ENCODE assay signal across 1 cellular context in the genomic region with DNA sequence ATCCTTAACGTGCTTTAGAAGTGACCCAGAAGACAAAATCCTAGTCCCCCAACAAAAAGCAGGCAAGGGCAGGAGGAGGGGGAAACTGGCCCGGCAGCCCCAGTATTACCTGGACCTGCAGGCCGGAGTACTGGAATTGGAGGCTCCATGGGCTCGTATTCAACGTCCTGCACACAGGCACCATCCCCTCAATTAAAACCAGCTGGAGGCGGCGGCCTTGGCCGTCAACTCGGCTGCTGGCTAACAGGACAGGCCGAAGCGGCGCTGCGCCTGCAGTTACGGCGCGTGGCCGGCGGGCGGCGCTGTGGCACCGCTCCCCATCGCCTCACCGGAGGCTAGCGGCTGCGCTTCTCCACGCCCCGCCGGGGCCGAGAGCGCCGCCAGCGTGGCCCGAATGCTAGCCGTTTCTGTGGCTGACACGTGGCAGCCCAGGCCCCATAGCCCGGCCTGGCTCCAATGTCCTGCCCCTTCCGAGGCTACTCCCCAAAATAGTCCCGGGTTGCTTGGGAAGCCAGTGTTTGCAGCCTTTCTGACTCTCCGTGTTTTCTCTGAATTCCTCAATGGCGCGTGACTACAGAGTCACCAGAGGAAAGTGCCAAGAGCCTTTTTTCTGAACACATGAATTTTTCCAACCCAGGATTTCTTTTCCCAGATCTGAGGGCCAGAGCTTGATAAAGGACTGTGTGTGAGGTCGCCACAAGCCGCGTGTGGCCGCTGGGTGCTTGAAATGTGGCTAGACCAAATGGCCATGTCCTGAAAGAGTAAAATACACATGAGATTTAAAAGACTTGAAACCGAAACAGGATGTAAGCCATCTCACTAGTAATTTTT.
TF ChIP-seq lines count a peak whose summit lies in the region.

No MANE protein-coding gene starts in this region.

TF ChIP-seq in GM12878, 131 proteins besides CTCF, POLR2A, EP300 and RAD21 (continued from another document and continues in another):
- TF ChIP-seq MYC (IDR thresholded peaks at IDR 0.05; ENCODE audit: insufficient read depth, insufficient read length, insufficient replicate concordance, low read length, severe bottlenecking) (peak; percentile 83), ZNF207 (IDR thresholded peaks at IDR 0.05; ENCODE audit: borderline replicate concordance) (peak; percentile 89; the same call in 1 of the 2 replicates), RCOR1 (conservative IDR thresholded peaks at IDR 0.05; ENCODE audit: low read depth, low read length) (no peak), RELA (IDR thresholded peaks at IDR 0.05; ENCODE audit: borderline replicate concordance, partially characterized antibody) (peak; percentile 56), BCL11A (IDR thresholded peaks at IDR 0.05; ENCODE audit: low read depth, low read length) (no peak), KLF5 (IDR thresholded peaks at IDR 0.05; ENCODE audit: partially characterized antibody) (no peak), STAT1 (conservative IDR thresholded peaks at IDR 0.05) (0 out of 2 replicates have a peak, but pooled peaks have one; percentile 55), ZSCAN29 (IDR thresholded peaks at IDR 0.05) (0 out of 2 replicates have a peak, but pooled peaks have one; percentile 25), CHD2 (IDR thresholded peaks at IDR 0.05; ENCODE audit: borderline replicate concordance, low read depth, low read length) (no peak), BRCA1 (IDR thresholded peaks at IDR 0.05; ENCODE audit: low read depth, low read length) (no peak), RAD51 (IDR thresholded peaks at IDR 0.05) (no peak; the same call in 1 of the 2 replicates), RBBP5 (conservative IDR thresholded peaks at IDR 0.05) (no peak), TBL1XR1 (IDR thresholded peaks at IDR 0.05; ENCODE audit: low read depth, low read length) (no peak), NFYA (IDR thresholded peaks at IDR 0.05; ENCODE audit: borderline replicate concordance, low read depth, low read length) (no peak), ZZZ3 (IDR thresholded peaks at IDR 0.05; ENCODE audit: control insufficient read depth, insufficient read length, low read depth) (no peak), YBX1 (IDR thresholded peaks at IDR 0.05) (no peak), ASH2L (IDR thresholded peaks at IDR 0.05; ENCODE audit: borderline replicate concordance, low read depth) (no peak), STAT3 (IDR thresholded peaks at IDR 0.05; ENCODE audit: low read depth, low read length) (no peak), FOS (IDR thresholded peaks at IDR 0.05; ENCODE audit: borderline replicate concordance, extremely low read depth, insufficient read length) (no peak), MYB (IDR thresholded peaks at IDR 0.05; ENCODE audit: borderline replicate concordance, low read depth, low read length) (no peak), SPI1 (IDR thresholded peaks at IDR 0.05; ENCODE audit: borderline replicate concordance, insufficient read depth, low read depth, low read length) (no peak), TCF12 (IDR thresholded peaks at IDR 0.05; ENCODE audit: low read depth, low read length) (no peak), RFX5 (IDR thresholded peaks at IDR 0.05; ENCODE audit: low read depth, low read length) (no peak), SUPT20H (IDR thresholded peaks at IDR 0.05; ENCODE audit: borderline replicate concordance, control insufficient read depth, low read depth, low read length) (no peak), PML (IDR thresholded peaks at IDR 0.05; ENCODE audit: low read length) (no peak)
- TF ChIP-seq, protein P1, sequence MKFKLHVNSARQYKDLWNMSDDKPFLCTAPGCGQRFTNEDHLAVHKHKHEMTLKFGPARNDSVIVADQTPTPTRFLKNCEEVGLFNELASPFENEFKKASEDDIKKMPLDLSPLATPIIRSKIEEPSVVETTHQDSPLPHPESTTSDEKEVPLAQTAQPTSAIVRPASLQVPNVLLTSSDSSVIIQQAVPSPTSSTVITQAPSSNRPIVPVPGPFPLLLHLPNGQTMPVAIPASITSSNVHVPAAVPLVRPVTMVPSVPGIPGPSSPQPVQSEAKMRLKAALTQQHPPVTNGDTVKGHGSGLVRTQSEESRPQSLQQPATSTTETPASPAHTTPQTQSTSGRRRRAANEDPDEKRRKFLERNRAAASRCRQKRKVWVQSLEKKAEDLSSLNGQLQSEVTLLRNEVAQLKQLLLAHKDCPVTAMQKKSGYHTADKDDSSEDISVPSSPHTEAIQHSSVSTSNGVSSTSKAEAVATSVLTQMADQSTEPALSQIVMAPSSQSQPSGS (IDR thresholded peaks at IDR 0.05; ENCODE audit: low read length), result no peak
- TF ChIP-seq, protein P2, sequence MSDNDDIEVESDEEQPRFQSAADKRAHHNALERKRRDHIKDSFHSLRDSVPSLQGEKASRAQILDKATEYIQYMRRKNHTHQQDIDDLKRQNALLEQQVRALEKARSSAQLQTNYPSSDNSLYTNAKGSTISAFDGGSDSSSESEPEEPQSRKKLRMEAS (IDR thresholded peaks at IDR 0.05; ENCODE audit: low read depth, low read length), result peak; percentile 86
- TF ChIP-seq, protein P3, sequence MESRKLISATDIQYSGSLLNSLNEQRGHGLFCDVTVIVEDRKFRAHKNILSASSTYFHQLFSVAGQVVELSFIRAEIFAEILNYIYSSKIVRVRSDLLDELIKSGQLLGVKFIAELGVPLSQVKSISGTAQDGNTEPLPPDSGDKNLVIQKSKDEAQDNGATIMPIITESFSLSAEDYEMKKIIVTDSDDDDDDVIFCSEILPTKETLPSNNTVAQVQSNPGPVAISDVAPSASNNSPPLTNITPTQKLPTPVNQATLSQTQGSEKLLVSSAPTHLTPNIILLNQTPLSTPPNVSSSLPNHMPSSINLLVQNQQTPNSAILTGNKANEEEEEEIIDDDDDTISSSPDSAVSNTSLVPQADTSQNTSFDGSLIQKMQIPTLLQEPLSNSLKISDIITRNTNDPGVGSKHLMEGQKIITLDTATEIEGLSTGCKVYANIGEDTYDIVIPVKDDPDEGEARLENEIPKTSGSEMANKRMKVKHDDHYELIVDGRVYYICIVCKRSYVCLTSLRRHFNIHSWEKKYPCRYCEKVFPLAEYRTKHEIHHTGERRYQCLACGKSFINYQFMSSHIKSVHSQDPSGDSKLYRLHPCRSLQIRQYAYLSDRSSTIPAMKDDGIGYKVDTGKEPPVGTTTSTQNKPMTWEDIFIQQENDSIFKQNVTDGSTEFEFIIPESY (IDR thresholded peaks at IDR 0.05), result no peak
- TF ChIP-seq, protein P4, sequence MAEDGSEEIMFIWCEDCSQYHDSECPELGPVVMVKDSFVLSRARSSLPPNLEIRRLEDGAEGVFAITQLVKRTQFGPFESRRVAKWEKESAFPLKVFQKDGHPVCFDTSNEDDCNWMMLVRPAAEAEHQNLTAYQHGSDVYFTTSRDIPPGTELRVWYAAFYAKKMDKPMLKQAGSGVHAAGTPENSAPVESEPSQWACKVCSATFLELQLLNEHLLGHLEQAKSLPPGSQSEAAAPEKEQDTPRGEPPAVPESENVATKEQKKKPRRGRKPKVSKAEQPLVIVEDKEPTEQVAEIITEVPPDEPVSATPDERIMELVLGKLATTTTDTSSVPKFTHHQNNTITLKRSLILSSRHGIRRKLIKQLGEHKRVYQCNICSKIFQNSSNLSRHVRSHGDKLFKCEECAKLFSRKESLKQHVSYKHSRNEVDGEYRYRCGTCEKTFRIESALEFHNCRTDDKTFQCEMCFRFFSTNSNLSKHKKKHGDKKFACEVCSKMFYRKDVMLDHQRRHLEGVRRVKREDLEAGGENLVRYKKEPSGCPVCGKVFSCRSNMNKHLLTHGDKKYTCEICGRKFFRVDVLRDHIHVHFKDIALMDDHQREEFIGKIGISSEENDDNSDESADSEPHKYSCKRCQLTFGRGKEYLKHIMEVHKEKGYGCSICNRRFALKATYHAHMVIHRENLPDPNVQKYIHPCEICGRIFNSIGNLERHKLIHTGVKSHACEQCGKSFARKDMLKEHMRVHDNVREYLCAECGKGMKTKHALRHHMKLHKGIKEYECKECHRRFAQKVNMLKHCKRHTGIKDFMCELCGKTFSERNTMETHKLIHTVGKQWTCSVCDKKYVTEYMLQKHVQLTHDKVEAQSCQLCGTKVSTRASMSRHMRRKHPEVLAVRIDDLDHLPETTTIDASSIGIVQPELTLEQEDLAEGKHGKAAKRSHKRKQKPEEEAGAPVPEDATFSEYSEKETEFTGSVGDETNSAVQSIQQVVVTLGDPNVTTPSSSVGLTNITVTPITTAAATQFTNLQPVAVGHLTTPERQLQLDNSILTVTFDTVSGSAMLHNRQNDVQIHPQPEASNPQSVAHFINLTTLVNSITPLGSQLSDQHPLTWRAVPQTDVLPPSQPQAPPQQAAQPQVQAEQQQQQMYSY (CRISPR knock-in tag; IDR thresholded peaks at IDR 0.05), result no peak
- TF ChIP-seq, protein P5, sequence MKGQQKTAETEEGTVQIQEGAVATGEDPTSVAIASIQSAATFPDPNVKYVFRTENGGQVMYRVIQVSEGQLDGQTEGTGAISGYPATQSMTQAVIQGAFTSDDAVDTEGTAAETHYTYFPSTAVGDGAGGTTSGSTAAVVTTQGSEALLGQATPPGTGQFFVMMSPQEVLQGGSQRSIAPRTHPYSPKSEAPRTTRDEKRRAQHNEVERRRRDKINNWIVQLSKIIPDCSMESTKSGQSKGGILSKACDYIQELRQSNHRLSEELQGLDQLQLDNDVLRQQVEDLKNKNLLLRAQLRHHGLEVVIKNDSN (IDR thresholded peaks at IDR 0.05; ENCODE audit: borderline replicate concordance, extremely low read length, insufficient read depth, low read depth, low read length), result no peak
- TF ChIP-seq, protein P6, sequence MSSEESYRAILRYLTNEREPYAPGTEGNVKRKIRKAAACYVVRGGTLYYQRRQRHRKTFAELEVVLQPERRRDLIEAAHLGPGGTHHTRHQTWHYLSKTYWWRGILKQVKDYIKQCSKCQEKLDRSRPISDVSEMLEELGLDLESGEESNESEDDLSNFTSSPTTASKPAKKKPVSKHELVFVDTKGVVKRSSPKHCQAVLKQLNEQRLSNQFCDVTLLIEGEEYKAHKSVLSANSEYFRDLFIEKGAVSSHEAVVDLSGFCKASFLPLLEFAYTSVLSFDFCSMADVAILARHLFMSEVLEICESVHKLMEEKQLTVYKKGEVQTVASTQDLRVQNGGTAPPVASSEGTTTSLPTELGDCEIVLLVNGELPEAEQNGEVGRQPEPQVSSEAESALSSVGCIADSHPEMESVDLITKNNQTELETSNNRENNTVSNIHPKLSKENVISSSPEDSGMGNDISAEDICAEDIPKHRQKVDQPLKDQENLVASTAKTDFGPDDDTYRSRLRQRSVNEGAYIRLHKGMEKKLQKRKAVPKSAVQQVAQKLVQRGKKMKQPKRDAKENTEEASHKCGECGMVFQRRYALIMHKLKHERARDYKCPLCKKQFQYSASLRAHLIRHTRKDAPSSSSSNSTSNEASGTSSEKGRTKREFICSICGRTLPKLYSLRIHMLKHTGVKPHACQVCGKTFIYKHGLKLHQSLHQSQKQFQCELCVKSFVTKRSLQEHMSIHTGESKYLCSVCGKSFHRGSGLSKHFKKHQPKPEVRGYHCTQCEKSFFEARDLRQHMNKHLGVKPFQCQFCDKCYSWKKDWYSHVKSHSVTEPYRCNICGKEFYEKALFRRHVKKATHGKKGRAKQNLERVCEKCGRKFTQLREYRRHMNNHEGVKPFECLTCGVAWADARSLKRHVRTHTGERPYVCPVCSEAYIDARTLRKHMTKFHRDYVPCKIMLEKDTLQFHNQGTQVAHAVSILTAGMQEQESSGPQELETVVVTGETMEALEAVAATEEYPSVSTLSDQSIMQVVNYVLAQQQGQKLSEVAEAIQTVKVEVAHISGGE (CRISPR knock-in tag; IDR thresholded peaks at IDR 0.05), result no peak
- TF ChIP-seq, protein P7, sequence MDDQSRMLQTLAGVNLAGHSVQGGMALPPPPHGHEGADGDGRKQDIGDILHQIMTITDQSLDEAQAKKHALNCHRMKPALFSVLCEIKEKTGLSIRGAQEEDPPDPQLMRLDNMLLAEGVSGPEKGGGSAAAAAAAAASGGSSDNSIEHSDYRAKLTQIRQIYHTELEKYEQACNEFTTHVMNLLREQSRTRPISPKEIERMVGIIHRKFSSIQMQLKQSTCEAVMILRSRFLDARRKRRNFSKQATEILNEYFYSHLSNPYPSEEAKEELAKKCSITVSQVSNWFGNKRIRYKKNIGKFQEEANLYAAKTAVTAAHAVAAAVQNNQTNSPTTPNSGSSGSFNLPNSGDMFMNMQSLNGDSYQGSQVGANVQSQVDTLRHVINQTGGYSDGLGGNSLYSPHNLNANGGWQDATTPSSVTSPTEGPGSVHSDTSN (IDR thresholded peaks at IDR 0.05; ENCODE audit: insufficient replicate concordance, low read depth, low read length), result no peak
- TF ChIP-seq, protein P8, sequence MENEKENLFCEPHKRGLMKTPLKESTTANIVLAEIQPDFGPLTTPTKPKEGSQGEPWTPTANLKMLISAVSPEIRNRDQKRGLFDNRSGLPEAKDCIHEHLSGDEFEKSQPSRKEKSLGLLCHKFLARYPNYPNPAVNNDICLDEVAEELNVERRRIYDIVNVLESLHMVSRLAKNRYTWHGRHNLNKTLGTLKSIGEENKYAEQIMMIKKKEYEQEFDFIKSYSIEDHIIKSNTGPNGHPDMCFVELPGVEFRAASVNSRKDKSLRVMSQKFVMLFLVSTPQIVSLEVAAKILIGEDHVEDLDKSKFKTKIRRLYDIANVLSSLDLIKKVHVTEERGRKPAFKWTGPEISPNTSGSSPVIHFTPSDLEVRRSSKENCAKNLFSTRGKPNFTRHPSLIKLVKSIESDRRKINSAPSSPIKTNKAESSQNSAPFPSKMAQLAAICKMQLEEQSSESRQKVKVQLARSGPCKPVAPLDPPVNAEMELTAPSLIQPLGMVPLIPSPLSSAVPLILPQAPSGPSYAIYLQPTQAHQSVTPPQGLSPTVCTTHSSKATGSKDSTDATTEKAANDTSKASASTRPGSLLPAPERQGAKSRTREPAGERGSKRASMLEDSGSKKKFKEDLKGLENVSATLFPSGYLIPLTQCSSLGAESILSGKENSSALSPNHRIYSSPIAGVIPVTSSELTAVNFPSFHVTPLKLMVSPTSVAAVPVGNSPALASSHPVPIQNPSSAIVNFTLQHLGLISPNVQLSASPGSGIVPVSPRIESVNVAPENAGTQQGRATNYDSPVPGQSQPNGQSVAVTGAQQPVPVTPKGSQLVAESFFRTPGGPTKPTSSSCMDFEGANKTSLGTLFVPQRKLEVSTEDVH (IDR thresholded peaks at IDR 0.05; ENCODE audit: low read depth, partially characterized antibody), result no peak
